Comparison of ENCODE assay signal across 1 cellular context in genomic region chr17:2718150-2718938, GRCh38.
TF ChIP-seq lines count a peak whose summit lies in the region.

No MANE protein-coding gene starts in this region.

TF ChIP-seq in HepG2, 621 proteins besides CTCF, POLR2A, EP300 and RAD21:
- TF ChIP-seq ZBTB42 (CRISPR knock-in tag; IDR thresholded peaks at IDR 0.05) (no peak), SP5 (CRISPR knock-in tag; IDR thresholded peaks at IDR 0.05; ENCODE audit: borderline replicate concordance, low read depth) (0 out of 2 replicates have a peak, but pooled peaks have one; percentile 19), AKNA (CRISPR knock-in tag; IDR thresholded peaks at IDR 0.05; ENCODE audit: borderline replicate concordance) (no peak), ZNF362 (CRISPR knock-in tag; IDR thresholded peaks at IDR 0.05; ENCODE audit: borderline replicate concordance) (peak; percentile 26; the same call in 1 of the 2 replicates), FOSL1 (CRISPR knock-in tag; IDR thresholded peaks at IDR 0.05; ENCODE audit: borderline replicate concordance) (peak; percentile 52; the same call in 1 of the 2 replicates), THRA (CRISPR knock-in tag; IDR thresholded peaks at IDR 0.05; ENCODE audit: borderline replicate concordance) (no peak), FOSL2 (CRISPR knock-in tag; IDR thresholded peaks at IDR 0.05) (peak; percentile 86), ZNF513 (CRISPR knock-in tag; conservative IDR thresholded peaks at IDR 0.05) (no peak), PCBP1 (IDR thresholded peaks at IDR 0.05; ENCODE audit: borderline replicate concordance, low read depth, low read length) (no peak), ZNF709 (CRISPR knock-in tag; IDR thresholded peaks at IDR 0.05) (no peak), ZSCAN31 (CRISPR knock-in tag; IDR thresholded peaks at IDR 0.05; ENCODE audit: low read depth) (no peak), JUND (CRISPR knock-in tag; IDR thresholded peaks at IDR 0.05) (peak; percentile 17; the same call in 1 of the 2 replicates), ISX (CRISPR knock-in tag; conservative IDR thresholded peaks at IDR 0.05) (no peak), RARA (CRISPR knock-in tag; IDR thresholded peaks at IDR 0.05) (peak; percentile 20; the same call in 1 of the 2 replicates), ZGPAT (CRISPR knock-in tag; IDR thresholded peaks at IDR 0.05) (peak; percentile 29; the same call in 1 of the 2 replicates), NR1H2 (CRISPR knock-in tag; IDR thresholded peaks at IDR 0.05; ENCODE audit: borderline replicate concordance, low read depth) (no peak)
